ENCODE assay signal across 8 cellular contexts in genomic region chr2:95345415-95346235, GRCh38. TPM values are rescaled to one million over a fixed set of nuclear protein-coding genes. Genes with fewer than 3 reads are reported as not detected.
A peak's percentile ranks its signal among the peaks of the same experiment; 100 is the strongest.
DNase-seq lines count a peak whose midpoint lies in the region; ATAC-seq, FAIRE-seq and TF ChIP-seq lines count a peak whose summit lies in the region.

No MANE protein-coding gene starts in this region.

- peaks cover 32% of the 10 kb centered on the region for H3K27me3 Mint-ChIP-seq in activated CD8-positive, alpha-beta T cell treated with anti-CD3 and anti-CD28 coated beads for 36 hours

- H3K4me2 ChIP-seq in H1 (ENCODE audit: insufficient read depth in 1 of 2, low read depth in 2 of 2, low read length in 2 of 2) (peak overlapping the region; percentile 50 to 70), mesenchymal stem cell (ENCODE audit: low read length, poor library complexity, severe bottlenecking) (peak overlapping the region; percentile 93)

- peak overlapping the region; percentile 95 for H2AFZ ChIP-seq in ACC112 (ENCODE audit: low read length, unreplicated experiment)
- H2AFZ ChIP-seq in H1 (ENCODE audit: low read length) = 0 out of 2 replicates have a peak overlapping the region, but pooled peaks have one; percentile 17
- peak overlapping the region; percentile 77 for H2AFZ ChIP-seq in mesenchymal stem cell (ENCODE audit: low read depth, low read length)

- H3K4ac ChIP-seq in H1 (replicated peaks; ENCODE audit: insufficient read length, low read depth, low read length) = no peak overlapping the region
- H3K4ac ChIP-seq in mesenchymal stem cell (ENCODE audit: low read depth in 1 of 2, low read length in 2 of 2) = no peak overlapping the region

- H3K79me1 ChIP-seq in H1 (ENCODE audit: low read depth, low read length) (no peaks in the 10 kb centered on the region), mesenchymal stem cell (replicated peaks; ENCODE audit: low read length, poor library complexity, severe bottlenecking) (peaks cover 8% of the 10 kb centered on the region)

- H3K18ac ChIP-seq in H1 (ENCODE audit: extremely low read depth, low read length) (no peak overlapping the region), mesenchymal stem cell (ENCODE audit: low read depth in 1 of 2, low read length in 2 of 2) (no peak overlapping the region)

- H4K8ac ChIP-seq in H1 (ENCODE audit: extremely low read depth, insufficient read depth, low read length) (peak overlapping the region; percentile 57; the same call in 1 of the 2 replicates), mesenchymal stem cell (ENCODE audit: low read length) (no peak overlapping the region)

- ATAC-seq in GM18861 (IDR thresholded peaks at IDR 0.05; ENCODE audit: unreplicated experiment) (peak; percentile 66), HG03159 (IDR thresholded peaks at IDR 0.05; ENCODE audit: unreplicated experiment) (peak; percentile 80)
- ATAC-seq in activated CD8-positive, alpha-beta T cell treated with anti-CD3 and anti-CD28 coated beads for 36 hours = peak; percentile 87

- no peaks in the 10 kb centered on the region for H3K79me2 ChIP-seq in ACC112 (ENCODE audit: control insufficient read depth, insufficient read depth, low read length, unreplicated experiment)
- H3K79me2 ChIP-seq in H1 (ENCODE audit: control insufficient read depth in 1 of 2, insufficient read depth in 2 of 2, low read length in 2 of 2) = no peaks in the 10 kb centered on the region

- TF ChIP-seq CTCF in activated CD8-positive, alpha-beta T cell treated with anti-CD3 and anti-CD28 coated beads for 36 hours (IDR thresholded peaks at IDR 0.05) = peak; percentile 90
- peak; percentile 76 to 83 (median 82) for TF ChIP-seq CTCF in H1 (IDR thresholded peaks at IDR 0.05; ENCODE audit: control extremely low read depth in 1 of 3, insufficient read depth in 1 of 3, low read depth in 1 of 3, low read length in 3 of 3)

- no peak overlapping the region for H3K23ac ChIP-seq in H1 (ENCODE audit: insufficient read length)
- H3K23ac ChIP-seq in mesenchymal stem cell (ENCODE audit: low read length in 2 of 2) = peak overlapping the region in 1 of 2 experiments; percentile 62

- CTCF ChIA-PET in activated CD8-positive, alpha-beta T cell treated with anti-CD3 and anti-CD28 coated beads for 36 hours (lab: Charles Lee) = interaction anchor here (0.6 to 1.9 kb wide), 26 partner anchors 9 to 269 kb away, joined by 3 to 16 read pairs (median 4); partner anchors contain the start of gene FAHD2A
- CTCF ChIA-PET in H1 (lab: Charles Lee; ENCODE audit: partially characterized antibody) = interaction anchor here (0.9 to 2.3 kb wide), 9 partner anchors 9 to 170 kb away, joined by 3 to 7 read pairs (median 4); partner anchors contain the start of gene FAHD2A

- peak; percentile 21 for DNase-seq in NCI-H524 treated with DMSO at 0.1 percent for 48 hours (lab: John Stamatoyannopoulos, UW)
- peak; percentile 74 for DNase-seq in activated CD8-positive, alpha-beta T cell treated with anti-CD3 and anti-CD28 coated beads for 36 hours
- peak; percentile 31 to 94 for DNase-seq in H1 (ENCODE audit: low read depth in 1 of 2, low spot score in 2 of 2)
- DNase-seq in mesenchymal stem cell = peak; percentile 65
- peak; percentile 31 to 69 (median 48) for DNase-seq in stimulated activated CD4-positive, alpha-beta T cell treated with anti-CD3 and anti-CD28 coated beads, TNF-alpha, amount 100 ng/mL, for 48 hours (ENCODE audit: low read depth in 3 of 3)

- no peak overlapping the region for H2BK120ac ChIP-seq in H1 (replicated peaks; ENCODE audit: low read depth, low read length)
- no peak overlapping the region for H2BK120ac ChIP-seq in mesenchymal stem cell (ENCODE audit: low read depth, low read length)

- no peak for TF ChIP-seq POLR2A in H1 (IDR thresholded peaks at IDR 0.05; ENCODE audit: control extremely low read depth in 1 of 2, low read depth in 2 of 2, low read length in 2 of 2)

- peaks cover 15 to 38% of the 10 kb centered on the region in 2 experiments; a peak in 3 of 4 replicates for H3K9me3 ChIP-seq in H1 (ENCODE audit: insufficient read depth in 2 of 2, low read depth in 1 of 2, low read length in 1 of 2)
- no peaks in the 10 kb centered on the region for H3K9me3 ChIP-seq in mesenchymal stem cell (ENCODE audit: control insufficient read depth, low read length)

- no peak overlapping the region for H4K91ac ChIP-seq in H1 (replicated peaks; ENCODE audit: insufficient read length, low read length)
- no peak overlapping the region for H4K91ac ChIP-seq in mesenchymal stem cell (ENCODE audit: low read length)

- H2BK5ac ChIP-seq in H1 (ENCODE audit: low read depth, low read length) = no peak overlapping the region
- peak overlapping the region; percentile 38 for H2BK5ac ChIP-seq in mesenchymal stem cell (ENCODE audit: low read depth, low read length, poor library complexity, severe bottlenecking)

- no peak overlapping the region for H3K14ac ChIP-seq in H1 (ENCODE audit: insufficient read length)
- no peak overlapping the region for H3K14ac ChIP-seq in mesenchymal stem cell (ENCODE audit: low read length in 2 of 2)

- H3K4me3 ChIP-seq in ACC112 (ENCODE audit: low read depth, low read length) = peak overlapping the region; percentile 93
- H3K4me3 ChIP-seq in H1 (ENCODE audit: extremely low read depth in 1 of 4, insufficient read depth in 2 of 4, low read depth in 3 of 4, low read length in 4 of 4) = peak overlapping the region; percentile 32 to 59 (median 41)
- peak overlapping the region; percentile 68 to 87 for H3K4me3 ChIP-seq in mesenchymal stem cell (ENCODE audit: insufficient read depth in 1 of 2, low read depth in 1 of 2, low read length in 2 of 2)

- H3K9ac ChIP-seq in H1 (replicated peaks in 1 of 4; ENCODE audit: extremely low read depth in 1 of 4, low read depth in 3 of 4, low read length in 3 of 4) = no peak overlapping the region
- peak overlapping the region; percentile 80 for H3K9ac ChIP-seq in mesenchymal stem cell (ENCODE audit: low read length)

- intact Hi-C loops in activated CD8-positive, alpha-beta T cell treated with anti-CD3 and anti-CD28 coated beads for 36 hours (cut with micrococcal nuclease) = no loop called here

- no peak overlapping the region for H2BK20ac ChIP-seq in H1 (ENCODE audit: low read length)

- TF ChIP-seq EP300 in H1 (IDR thresholded peaks at IDR 0.05; ENCODE audit: borderline replicate concordance in 1 of 2, low read depth in 2 of 2, low read length in 2 of 2) = no peak

- TF ChIP-seq RAD21 in H1 (IDR thresholded peaks at IDR 0.05 in 1 of 2, conservative IDR thresholded peaks at IDR 0.05 in 1 of 2; ENCODE audit: low read depth in 2 of 2, low read length in 2 of 2) = peak; percentile 75 to 79

- H4K5ac ChIP-seq in H1 (ENCODE audit: insufficient read length, low read depth, low read length) = no peak overlapping the region

- no peaks in the 10 kb centered on the region for H3K36me3 ChIP-seq in ACC112 (ENCODE audit: insufficient read depth, low read length)
- H3K36me3 ChIP-seq in H1 (ENCODE audit: control insufficient read depth in 2 of 4, insufficient read depth in 4 of 4, low read length in 3 of 4) = no peaks in the 10 kb centered on the region; a peak in 1 of 8 replicates
- peaks cover 0 to 3% of the 10 kb centered on the region in 2 experiments for H3K36me3 ChIP-seq in mesenchymal stem cell (ENCODE audit: control insufficient read depth in 1 of 2, insufficient read depth in 2 of 2, low read depth in 1 of 2, low read length in 2 of 2)

- no peak overlapping the region for H3K27ac Mint-ChIP-seq in activated CD8-positive, alpha-beta T cell treated with anti-CD3 and anti-CD28 coated beads for 36 hours

- no peaks in the 10 kb centered on the region for H3K9me3 Mint-ChIP-seq in activated CD8-positive, alpha-beta T cell treated with anti-CD3 and anti-CD28 coated beads for 36 hours

- H2BK12ac ChIP-seq in H1 (ENCODE audit: low read depth, low read length) (no peak overlapping the region), mesenchymal stem cell (ENCODE audit: low read length in 2 of 2) (no peak overlapping the region)

- 13% methylated on average over 37 of the region's 75 CpGs; no CpG with 5 or more reads in 1 of the 2 experiments for WGBS in H1 (ENCODE audit: extremely low coverage in 1 of 2, insufficient coverage in 1 of 2, insufficient read length in 1 of 2, insufficient replicate concordance in 2 of 2, low coverage in 1 of 2, low lambda C conversion rate in 2 of 2, missing lambda C conversion rate in 1 of 2), 2 experiments
- WGBS in mesenchymal stem cell = 6% methylated on average over 71 of the region's 75 CpGs

- no peak overlapping the region for H3K56ac ChIP-seq in H1 (replicated peaks; ENCODE audit: insufficient read length, low read depth, low read length)

- no peak overlapping the region for H2AK5ac ChIP-seq in H1 (ENCODE audit: low read depth, low read length)
- H2AK5ac ChIP-seq in mesenchymal stem cell (ENCODE audit: low read length, severe bottlenecking) = peak overlapping the region; percentile 24

- POLR2A ChIA-PET in activated CD8-positive, alpha-beta T cell treated with anti-CD3 and anti-CD28 coated beads for 36 hours (lab: Charles Lee) = interaction anchor here (1.1 kb wide), 1 partner anchor 58 kb away, joined by 3 read pairs; no protein-coding TSS in a partner anchor
- POLR2A ChIA-PET in H1 (lab: Charles Lee; ENCODE audit: partially characterized antibody) = interaction anchor here (1.1 kb wide), 1 partner anchor 57 kb away, joined by 4 read pairs; the partner anchor contains the start of gene FAHD2A

- H3K27me3 ChIP-seq in ACC112 (ENCODE audit: insufficient read depth, low read length) (peaks cover 6% of the 10 kb centered on the region; the same call in 1 of the 2 replicates), H1 (replicated peaks in 1 of 4; ENCODE audit: control insufficient read depth in 3 of 4, extremely low read depth in 1 of 4, insufficient read depth in 3 of 4, low read length in 3 of 4) (peaks cover 31 to 53% (median 42%) of the 10 kb centered on the region in 4 experiments), mesenchymal stem cell (ENCODE audit: control insufficient read depth in 1 of 2, insufficient read depth in 1 of 2, low read length in 2 of 2) (peaks cover 10 to 65% of the 10 kb centered on the region in 2 experiments)

- no peak for FAIRE-seq in H1 (lab: Jason Lieb, UNC)

- H3K4me1 ChIP-seq in ACC112 (ENCODE audit: control insufficient read depth, insufficient read depth, low read length, unreplicated experiment) (peaks cover 6% of the 10 kb centered on the region), H1 (replicated peaks in 1 of 4; ENCODE audit: control insufficient read depth in 3 of 4, insufficient read depth in 4 of 4, low read length in 3 of 4) (peaks cover 0 to 2% (median 0%) of the 10 kb centered on the region in 4 experiments; a peak in 2 of 7 replicates), mesenchymal stem cell (ENCODE audit: control insufficient read depth, insufficient read depth, low read depth, low read length) (peaks cover 38% of the 10 kb centered on the region)

- peaks cover 0 to 7% of the 10 kb centered on the region in 2 experiments for H4K20me1 ChIP-seq in H1 (replicated peaks in 1 of 2; ENCODE audit: control insufficient read depth in 1 of 2, insufficient read depth in 2 of 2, low read length in 2 of 2)

- H3K36me3 Mint-ChIP-seq in activated CD8-positive, alpha-beta T cell treated with anti-CD3 and anti-CD28 coated beads for 36 hours (ENCODE audit: low read depth) = no peaks in the 10 kb centered on the region

- peak overlapping the region; percentile 70 for H3K4me3 Mint-ChIP-seq in activated CD8-positive, alpha-beta T cell treated with anti-CD3 and anti-CD28 coated beads for 36 hours

- H2BK15ac ChIP-seq in H1 (ENCODE audit: low read length) (no peak overlapping the region), mesenchymal stem cell (ENCODE audit: low read depth, poor library complexity, severe bottlenecking) (no peak overlapping the region)

- H3K23me2 ChIP-seq in H1 (ENCODE audit: low read depth, low read length) = peaks cover 5% of the 10 kb centered on the region; the same call in 1 of the 2 replicates

- H3K4me1 Mint-ChIP-seq in activated CD8-positive, alpha-beta T cell treated with anti-CD3 and anti-CD28 coated beads for 36 hours (ENCODE audit: low read depth) = no peaks in the 10 kb centered on the region

- H3K27ac ChIP-seq in ACC112 (ENCODE audit: low read depth, low read length) (peak overlapping the region; percentile 79), H1 (ENCODE audit: low read depth, low read length) (no peak overlapping the region), mesenchymal stem cell (ENCODE audit: low read length, poor library complexity, severe bottlenecking) (peak overlapping the region; percentile 64)

RNA-seq across cellular contexts. Expression of gene KCNIP3, which starts 48.5 kb away (rescaled TPM):
- total RNA-seq in activated CD8-positive, alpha-beta T cell treated with anti-CD3 and anti-CD28 coated beads for 36 hours = not detected
- 1.9 and 2.9 TPM in 2 replicates for total RNA-seq in H1 (2021; fragmentation: NEBNext Ultra II Directional; extraction: Animal tissue kit (Norgen Biotek cat#: 25700))
- 0.33 and 0.53 TPM in 2 replicates for polyA plus RNA-seq in H1 (2011; rRNA removed)
- 1.2 TPM for polyA plus RNA-seq in H1 (2011; cell fraction: cytosol; rRNA removed)
- polyA plus RNA-seq in H1 (2011; cell fraction: nucleus; rRNA removed) = 1.3 TPM
- 0.52 to 0.88 TPM (median 0.61 TPM) in 4 replicates for polyA plus RNA-seq in H1 (2012, experiment 1 of 2)
- polyA plus RNA-seq in H1 (2012, experiment 2 of 2) = 0.10 TPM
- 0.95 TPM for polyA plus RNA-seq in H1 (2013, experiment 1 of 2)
- 1.1 TPM for polyA plus RNA-seq in H1 (2013, experiment 2 of 2)
- 0.16 and 0.49 TPM in 2 replicates for polyA minus RNA-seq in H1 (2011; rRNA and poly(A)+ RNA removed)
- polyA minus RNA-seq in H1 (2011; cell fraction: cytosol; rRNA and poly(A)+ RNA removed) = not detected
- not detected for polyA minus RNA-seq in H1 (2011; cell fraction: nucleus; rRNA and poly(A)+ RNA removed)
- 0.18 TPM for polyA plus RNA-seq in mesenchymal stem cell (2013, experiment 1 of 2)
- polyA plus RNA-seq in mesenchymal stem cell (2013, experiment 2 of 2) = 0.05 TPM

RNA-seq across cellular contexts. Expression of gene FAHD2A, which starts 56.9 kb away (rescaled TPM):
- 10 to 100 TPM; 40.8 to 44.0 TPM for total RNA-seq in activated CD8-positive, alpha-beta T cell treated with anti-CD3 and anti-CD28 coated beads for 36 hours
- 25.8 and 26.7 TPM in 2 replicates for total RNA-seq in H1 (2021; fragmentation: NEBNext Ultra II Directional; extraction: Animal tissue kit (Norgen Biotek cat#: 25700))
- 24.2 and 28.6 TPM in 2 replicates for polyA plus RNA-seq in H1 (2011; rRNA removed)
- 35.7 TPM for polyA plus RNA-seq in H1 (2011; cell fraction: cytosol; rRNA removed)
- 57.5 TPM for polyA plus RNA-seq in H1 (2011; cell fraction: nucleus; rRNA removed)
- 21.9 to 28.1 TPM (median 26.1 TPM) in 4 replicates for polyA plus RNA-seq in H1 (2012, experiment 1 of 2)
- 23.9 TPM for polyA plus RNA-seq in H1 (2012, experiment 2 of 2)
- 17.4 TPM for polyA plus RNA-seq in H1 (2013, experiment 1 of 2)
- polyA plus RNA-seq in H1 (2013, experiment 2 of 2) = 16.6 TPM
- polyA minus RNA-seq in H1 (2011; rRNA and poly(A)+ RNA removed) = 28.0 and 35.5 TPM in 2 replicates
- polyA minus RNA-seq in H1 (2011; cell fraction: cytosol; rRNA and poly(A)+ RNA removed) = 18.2 TPM
- 32.5 TPM for polyA minus RNA-seq in H1 (2011; cell fraction: nucleus; rRNA and poly(A)+ RNA removed)
- 10.7 TPM for polyA plus RNA-seq in mesenchymal stem cell (2013, experiment 1 of 2)
- 11.0 TPM for polyA plus RNA-seq in mesenchymal stem cell (2013, experiment 2 of 2)

Comparison
In these comparisons a context has a peak if more than half of its experiments do, and no peak if none do; other contexts are left out.
1. H2AFZ ChIP-seq: peak in every context shown above with its lines; median percentile 95 in ACC112; 77 in mesenchymal stem cell; 17 in H1.
2. H3K4me3 ChIP-seq: peak in every context shown above with its lines; median percentile 93 in ACC112; 78 in mesenchymal stem cell; 41 in H1.
3. DNase-seq: peak in every context shown above with its lines; median percentile 74 in activated CD8-positive, alpha-beta T cell treated with anti-CD3 and anti-CD28 coated beads for 36 hours; 65 in mesenchymal stem cell; 62 in H1; 48 in stimulated activated CD4-positive, alpha-beta T cell treated with anti-CD3 and anti-CD28 coated beads, TNF-alpha, amount 100 ng/mL, for 48 hours; 21 in NCI-H524 treated with DMSO at 0.1 percent for 48 hours.